ENCODE assay signal across 25 cellular contexts in genomic region chr7:94955807-94956206, GRCh38. TPM values are rescaled to one million over a fixed set of nuclear protein-coding genes. Genes with fewer than 3 reads are reported as not detected.
"Had no signal": no experiment of that assay in that cellular context is flagged by ENCODE, and none has a peak within 500 bp of the region (broad histone marks: within the 10 kb centered on the region; RNA-seq: fewer than 3 reads in every experiment).

No MANE protein-coding gene starts in this region.

- H3K36me3 Mint-ChIP-seq: IgD-negative memory B cell had no signal

- H3K27ac Mint-ChIP-seq: IgD-negative memory B cell had no signal

- H3K4me2 ChIP-seq: KMS-11, SK-N-SH had no signal

- H3K27ac ChIP-seq: HL-60, KMS-11, RWPE1 had no signal

- FAIRE-seq: HTR-8/SVneo, K562 had no signal

- H3K27me3 Mint-ChIP-seq: IgD-negative memory B cell had no signal

- ATAC-seq: K562, Panc1, PC-3 had no signal

- H3K4me3 Mint-ChIP-seq: IgD-negative memory B cell had no signal

- H3K4me3 ChIP-seq: K562 had no signal

- DNase-seq: Kasumi-1, MM.1S, NCI-H1092 treated with DMSO at 0.1 percent for 48 hours, NCI-H1436 treated with DMSO at 0.1 percent for 48 hours, NCI-H1694 treated with DMSO at 0.1 percent for 48 hours, NCI-H1930, NCI-H2081 treated with DMSO at 0.1 percent for 48 hours, NCI-H2171, NCI-H226, NCI-H446, NCI-H510A, NCI-H524 treated with DMSO at 0.1 percent for 48 hours, NCI-H69, NCI-H774, PC-3, SHP77, SK-N-SH had no signal

- H3K9me3 ChIP-seq: SK-N-SH had no signal

- H3K9me2 ChIP-seq: SK-N-SH had no signal

- H3K4me1 Mint-ChIP-seq: IgD-negative memory B cell had no signal

RNA-seq across cellular contexts. Expression of gene PPP1R9A, which starts 48.4 kb away (rescaled TPM):
- total RNA-seq: OCI-LY7 had no signal
- polyA plus RNA-seq: K562 had no signal
